ENCODE assay signal across 19 cellular contexts in genomic region chr18:22827216-22827615, GRCh38.
DNase-seq lines count a peak whose midpoint lies in the region; ATAC-seq, FAIRE-seq and TF ChIP-seq lines count a peak whose summit lies in the region.
"Had no signal": no experiment of that assay in that cellular context is flagged by ENCODE, and none has a peak within 500 bp of the region (broad histone marks: within the 10 kb centered on the region; RNA-seq: fewer than 3 reads in every experiment).

No MANE protein-coding gene starts in this region.

- H3K9me3 Mint-ChIP-seq in activated naive CD8-positive, alpha-beta T cell treated with anti-CD3 and anti-CD28 coated beads for 36 hours = no peaks in the 10 kb centered on the region
- H3K9me3 Mint-ChIP-seq: activated T-helper 17 cell treated with anti-CD3 and anti-CD28 coated beads, Interleukin-2, amount 50 U/mL, for 72 hours; nephron progenitor cell had no signal

- intact Hi-C loops in K562 (cut with micrococcal nuclease) = no loop called here

- no peaks in the 10 kb centered on the region for H3K9me3 ChIP-seq in K562 (replicated peaks; ENCODE audit: control insufficient read depth, insufficient read depth, low read depth, low read length)
- H3K9me3 ChIP-seq: adrenal gland, SJCRH30 had no signal

- no peak for TF ChIP-seq RAD21 in K562 (CRISPR knock-in tag; conservative IDR thresholded peaks at IDR 0.05 in 1 of 2, IDR thresholded peaks at IDR 0.05 in 1 of 2)

- TF ChIP-seq EP300 in K562 (IDR thresholded peaks at IDR 0.05; ENCODE audit: low read length) = no peak

- H3K27me3 ChIP-seq in K562 (ENCODE audit: control insufficient read depth in 2 of 2, insufficient read depth in 2 of 2, low read length in 2 of 2) = no peaks in the 10 kb centered on the region
- H3K27me3 ChIP-seq: adrenal gland, SJCRH30 had no signal

- in situ Hi-C loops in K562 (cut with MboI) = no loop called here

- DNase-seq in GM12891 (ENCODE audit: insufficient read length, low spot score) (no peak), NCI-H226 (peak; percentile 56), K562 (ENCODE audit: extremely low read depth in 1 of 4, low spot score in 3 of 4) (no peak), fibroblast of villous mesenchyme (ENCODE audit: low read depth) (peak; percentile 8), HUDEP-2 (lab: John Stamatoyannopoulos, UW; ENCODE audit: unreplicated experiment in 76 of 76) (no peak), NCI-H146 (lab: John Stamatoyannopoulos, UW) (no peak), epidermal melanocyte (ENCODE audit: insufficient read length, low spot score) (no peak)
- no peak for DNase-seq in activated naive CD8-positive, alpha-beta T cell treated with anti-CD3 and anti-CD28 coated beads for 36 hours
- DNase-seq: activated CD8-positive, alpha-beta memory T cell treated with anti-CD3 and anti-CD28 coated beads for 24 hours; adrenal gland; caudate nucleus; COR-L47; foreskin fibroblast; NCI-H1694; nephron progenitor cell; SJCRH30; substantia nigra; T-helper 9 cell had no signal

- no peaks in the 10 kb centered on the region for H3K4me1 ChIP-seq in K562 (replicated peaks in 1 of 2; ENCODE audit: control insufficient read depth in 2 of 2, insufficient read depth in 2 of 2, low read length in 2 of 2)
- H3K4me1 ChIP-seq: adrenal gland, SJCRH30 had no signal

- peak; percentile 9 for FAIRE-seq in GM12891 (lab: Jason Lieb, UNC)
- FAIRE-seq in K562 (lab: Jason Lieb, UNC) = no peak

- H3K27ac Mint-ChIP-seq in activated naive CD8-positive, alpha-beta T cell treated with anti-CD3 and anti-CD28 coated beads for 36 hours = no peak overlapping the region
- H3K27ac Mint-ChIP-seq: activated T-helper 17 cell treated with anti-CD3 and anti-CD28 coated beads, Interleukin-2, amount 50 U/mL, for 72 hours; nephron progenitor cell had no signal

- no peak for TF ChIP-seq CTCF in K562 (IDR thresholded peaks at IDR 0.05 in 2 of 3, conservative IDR thresholded peaks at IDR 0.05 in 1 of 3; ENCODE audit: insufficient read depth in 2 of 3, low read depth in 1 of 3, low read length in 3 of 3)
- TF ChIP-seq CTCF in fibroblast of villous mesenchyme (IDR thresholded peaks at IDR 0.05; ENCODE audit: insufficient read depth, low read depth, low read length) = no peak

- peaks cover 12% of the 10 kb centered on the region for H3K27me3 Mint-ChIP-seq in activated naive CD8-positive, alpha-beta T cell treated with anti-CD3 and anti-CD28 coated beads for 36 hours

- no peak overlapping the region for H2AFZ ChIP-seq in K562 (ENCODE audit: low read depth, low read length)

- CTCF ChIA-PET in K562 (lab: Yijun Ruan, JAX; ENCODE audit: low intra/inter-chr PET ratio) = no interaction called here

- no peak for ATAC-seq in K562

- no peak overlapping the region for H3K9ac ChIP-seq in K562 (ENCODE audit: insufficient read depth in 1 of 2, low read depth in 2 of 2, low read length in 2 of 2)

- H3K4me1 Mint-ChIP-seq in activated naive CD8-positive, alpha-beta T cell treated with anti-CD3 and anti-CD28 coated beads for 36 hours = peaks cover 9% of the 10 kb centered on the region
- H3K4me1 Mint-ChIP-seq: activated T-helper 17 cell treated with anti-CD3 and anti-CD28 coated beads, Interleukin-2, amount 50 U/mL, for 72 hours; nephron progenitor cell had no signal

- 0% methylated on average over 3 of the region's 3 CpGs for WGBS in K562 (ENCODE audit: insufficient coverage, low coverage, missing lambda C conversion rate)

- H3K4me3 ChIP-seq in K562 = no peak overlapping the region
- no peak overlapping the region for H3K4me3 ChIP-seq in fibroblast of villous mesenchyme (ENCODE audit: low read depth, low read length)
- H3K4me3 ChIP-seq: adrenal gland, SJCRH30 had no signal

- no TSS peak for BruUV-seq in K562 (replicated peaks; lab: Mats Ljungman, UMichigan)

- POLR2A ChIA-PET in K562 (lab: Yijun Ruan, JAX) = no interaction called here

- no peak overlapping the region for H3K27ac ChIP-seq in K562 (ENCODE audit: extremely low read depth, low read depth, low read length)
- H3K27ac ChIP-seq: adrenal gland, SJCRH30 had no signal

- no peak overlapping the region for H3K4me3 Mint-ChIP-seq in activated naive CD8-positive, alpha-beta T cell treated with anti-CD3 and anti-CD28 coated beads for 36 hours
- H3K4me3 Mint-ChIP-seq: activated T-helper 17 cell treated with anti-CD3 and anti-CD28 coated beads, Interleukin-2, amount 50 U/mL, for 72 hours; nephron progenitor cell had no signal

- no peaks in the 10 kb centered on the region for H3K9me1 ChIP-seq in K562 (ENCODE audit: control insufficient read depth, insufficient read depth, low read length)

- no peaks in the 10 kb centered on the region for H3K79me2 ChIP-seq in K562 (ENCODE audit: control insufficient read depth, insufficient read depth, low read length)

- H3K36me3 Mint-ChIP-seq in activated naive CD8-positive, alpha-beta T cell treated with anti-CD3 and anti-CD28 coated beads for 36 hours = no peaks in the 10 kb centered on the region

- no peaks in the 10 kb centered on the region for H3K36me3 ChIP-seq in K562 (ENCODE audit: control insufficient read depth, insufficient read depth, low read length)
- H3K36me3 ChIP-seq: adrenal gland, SJCRH30 had no signal

- TF ChIP-seq POLR2A in GM12891 (IDR thresholded peaks at IDR 0.05; ENCODE audit: low read depth, low read length) (no peak), K562 (conservative IDR thresholded peaks at IDR 0.05) (no peak)

- H4K20me1 ChIP-seq in K562 (replicated peaks; ENCODE audit: control insufficient read depth, insufficient read depth, low read length) = no peaks in the 10 kb centered on the region

- H3K4me2 ChIP-seq in K562 (ENCODE audit: insufficient read depth, low read length) = no peak overlapping the region

TF ChIP-seq in GM12891, 5 proteins besides CTCF, POLR2A, EP300 and RAD21:
- TF ChIP-seq TAF1 (IDR thresholded peaks at IDR 0.05; ENCODE audit: low read depth, low read length) = no peak

TF ChIP-seq in K562, 482 proteins besides CTCF, POLR2A, EP300 and RAD21:
- TF ChIP-seq CEBPG (CRISPR knock-in tag; IDR thresholded peaks at IDR 0.05) (no peak), CEBPG (tag; conservative IDR thresholded peaks at IDR 0.05 in 1 of 2, IDR thresholded peaks at IDR 0.05 in 1 of 2) (0 out of 4 replicates have a peak, but pooled peaks of 1 of the 2 experiments have one; percentile 15), RHOXF2B (CRISPR knock-in tag; conservative IDR thresholded peaks at IDR 0.05) (no peak), U2AF2 (optimal IDR thresholded peaks at IDR 0.05; ENCODE audit: low read depth, low read length) (no peak), CEBPB (tag; IDR thresholded peaks at IDR 0.05) (peak; percentile 28; the same call in 1 of the 2 replicates), ZNF347 (CRISPR knock-in tag; IDR thresholded peaks at IDR 0.05; ENCODE audit: low read depth) (no peak)
- TF ChIP-seq, protein P1, sequence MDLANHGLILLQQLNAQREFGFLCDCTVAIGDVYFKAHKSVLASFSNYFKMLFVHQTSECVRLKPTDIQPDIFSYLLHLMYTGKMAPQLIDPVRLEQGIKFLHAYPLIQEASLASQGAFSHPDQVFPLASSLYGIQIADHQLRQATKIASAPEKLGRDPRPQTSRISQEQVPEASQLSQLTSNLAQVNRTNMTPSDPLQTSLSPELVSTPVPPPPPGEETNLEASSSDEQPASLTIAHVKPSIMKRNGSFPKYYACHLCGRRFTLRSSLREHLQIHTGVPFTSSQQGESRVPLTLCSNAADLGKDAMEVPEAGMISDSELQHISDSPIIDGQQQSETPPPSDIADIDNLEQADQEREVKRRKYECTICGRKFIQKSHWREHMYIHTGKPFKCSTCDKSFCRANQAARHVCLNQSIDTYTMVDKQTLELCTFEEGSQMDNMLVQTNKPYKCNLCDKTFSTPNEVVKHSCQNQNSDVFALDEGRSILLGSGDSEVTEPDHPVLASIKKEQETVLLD (IDR thresholded peaks at IDR 0.05) = no peak
- TF ChIP-seq, protein P2, sequence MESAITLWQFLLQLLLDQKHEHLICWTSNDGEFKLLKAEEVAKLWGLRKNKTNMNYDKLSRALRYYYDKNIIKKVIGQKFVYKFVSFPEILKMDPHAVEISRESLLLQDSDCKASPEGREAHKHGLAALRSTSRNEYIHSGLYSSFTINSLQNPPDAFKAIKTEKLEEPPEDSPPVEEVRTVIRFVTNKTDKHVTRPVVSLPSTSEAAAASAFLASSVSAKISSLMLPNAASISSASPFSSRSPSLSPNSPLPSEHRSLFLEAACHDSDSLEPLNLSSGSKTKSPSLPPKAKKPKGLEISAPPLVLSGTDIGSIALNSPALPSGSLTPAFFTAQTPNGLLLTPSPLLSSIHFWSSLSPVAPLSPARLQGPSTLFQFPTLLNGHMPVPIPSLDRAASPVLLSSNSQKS (CRISPR knock-in tag; IDR thresholded peaks at IDR 0.05) = no peak

Comparison
In these comparisons a context has a peak if more than half of its experiments do, and no peak if none do; other contexts are left out.
1. DNase-seq: peak in NCI-H226 (single experiment) and fibroblast of villous mesenchyme (single experiment); none in GM12891 (single experiment), K562 (0 of 4), activated naive CD8-positive, alpha-beta T cell treated with anti-CD3 and anti-CD28 coated beads for 36 hours (single experiment), HUDEP-2 (0 of 76), NCI-H146 (single experiment) and epidermal melanocyte (single experiment).